ENCODE assay signal across 2 cellular contexts in the genomic region with DNA sequence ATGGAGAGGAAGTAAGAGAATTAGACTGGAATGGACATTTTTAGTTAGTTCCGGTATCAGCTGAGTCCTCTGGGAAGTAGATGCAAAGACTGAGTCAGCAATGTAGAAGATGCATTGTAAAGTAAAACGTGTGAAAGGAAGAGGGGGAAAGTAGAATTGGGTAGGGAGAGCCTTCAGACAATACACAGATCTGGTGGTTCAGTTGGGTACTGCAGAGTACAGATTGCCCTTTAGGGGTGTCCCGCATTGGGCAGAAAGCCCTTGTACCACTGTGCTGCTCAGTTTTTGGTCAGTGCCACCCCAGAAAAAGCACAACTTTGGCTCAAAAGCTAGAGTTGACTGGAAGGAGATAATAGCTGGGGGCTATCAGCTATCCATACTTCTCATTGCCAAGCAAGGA.
A peak's percentile ranks its signal among the peaks of the same experiment; 100 is the strongest.
TF ChIP-seq lines count a peak whose summit lies in the region.

No MANE protein-coding gene starts in this region.

TF ChIP-seq in HepG2, 621 proteins besides CTCF, POLR2A, EP300 and RAD21:
- no peak for TF ChIP-seq REPIN1 (CRISPR knock-in tag; IDR thresholded peaks at IDR 0.05; ENCODE audit: borderline replicate concordance, low read depth)
- peak in 1 of 2 experiments; percentile 23; a peak in 2 of 4 replicates for TF ChIP-seq MAFK (conservative IDR thresholded peaks at IDR 0.05 in 1 of 2, IDR thresholded peaks at IDR 0.05 in 1 of 2; ENCODE audit: low read length in 2 of 2)

TF ChIP-seq in GM12878, 131 proteins besides CTCF, POLR2A, EP300 and RAD21:
- TF ChIP-seq, protein P1, sequence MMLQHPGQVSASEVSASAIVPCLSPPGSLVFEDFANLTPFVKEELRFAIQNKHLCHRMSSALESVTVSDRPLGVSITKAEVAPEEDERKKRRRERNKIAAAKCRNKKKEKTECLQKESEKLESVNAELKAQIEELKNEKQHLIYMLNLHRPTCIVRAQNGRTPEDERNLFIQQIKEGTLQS (IDR thresholded peaks at IDR 0.05; ENCODE audit: borderline replicate concordance, extremely low read depth, low read depth, low read length) = no peak
